Comparison of ENCODE assay signal across 1 cellular context in genomic region chr22:48089601-48090331, GRCh38.
TF ChIP-seq lines count a peak whose summit lies in the region.

No MANE protein-coding gene starts in this region.

TF ChIP-seq in HEK293, 187 proteins besides CTCF, POLR2A, EP300 and RAD21 (continued from another document and continues in another):
- TF ChIP-seq ZNF518A (tag by site-specific recombination; conservative IDR thresholded peaks at IDR 0.05; ENCODE audit: low read depth) (0 out of 2 replicates have a peak, but pooled peaks have one; percentile 23), ZNF596 (tag by site-specific recombination; IDR thresholded peaks at IDR 0.05) (no peak), ZNF544 (tag by site-specific recombination; IDR thresholded peaks at IDR 0.05) (no peak), GLIS1 (tag by site-specific recombination; IDR thresholded peaks at IDR 0.05) (peak; percentile 72), ZNF26 (tag by site-specific recombination; IDR thresholded peaks at IDR 0.05) (no peak), ZNF600 (tag by site-specific recombination; IDR thresholded peaks at IDR 0.05) (0 out of 2 replicates have a peak, but pooled peaks have one; percentile 30), KLF17 (tag by site-specific recombination; IDR thresholded peaks at IDR 0.05) (0 out of 2 replicates have a peak, but pooled peaks have one; percentile 68), ZBTB44 (tag by site-specific recombination; IDR thresholded peaks at IDR 0.05) (0 out of 2 replicates have a peak, but pooled peaks have one; percentile 29), ZNF138 (tag by site-specific recombination; IDR thresholded peaks at IDR 0.05; ENCODE audit: borderline replicate concordance) (no peak), KLF10 (tag by site-specific recombination; IDR thresholded peaks at IDR 0.05) (peak; percentile 36; the same call in 1 of the 2 replicates), ZNF629 (tag by site-specific recombination; IDR thresholded peaks at IDR 0.05) (peak; percentile 70), ZSCAN4 (tag by site-specific recombination; IDR thresholded peaks at IDR 0.05) (0 out of 2 replicates have a peak, but pooled peaks have one; percentile 21), TCF7L2 (IDR thresholded peaks at IDR 0.05; ENCODE audit: borderline replicate concordance, low read depth, low read length) (peak; percentile 62; the same call in 1 of the 2 replicates), ZNF274 (IDR thresholded peaks at IDR 0.05; ENCODE audit: low read length) (no peak), ZNF274 (tag by site-specific recombination; IDR thresholded peaks at IDR 0.05; ENCODE audit: borderline replicate concordance) (no peak), ZNF639 (tag by site-specific recombination; IDR thresholded peaks at IDR 0.05) (no peak), ZFP69B (tag by site-specific recombination; IDR thresholded peaks at IDR 0.05) (0 out of 2 replicates have a peak, but pooled peaks have one; percentile 51), KLF16 (tag by site-specific recombination; IDR thresholded peaks at IDR 0.05) (no peak), ZNF280C (tag by site-specific recombination; IDR thresholded peaks at IDR 0.05) (no peak), ZNF266 (tag by site-specific recombination; IDR thresholded peaks at IDR 0.05; ENCODE audit: low read depth) (no peak), ZNF501 (tag by site-specific recombination; IDR thresholded peaks at IDR 0.05) (no peak), ZNF473 (tag by site-specific recombination; IDR thresholded peaks at IDR 0.05) (no peak), ZIC2 (tag by site-specific recombination; IDR thresholded peaks at IDR 0.05) (peak; percentile 93), PRDM2 (tag by site-specific recombination; IDR thresholded peaks at IDR 0.05; ENCODE audit: borderline replicate concordance) (no peak), ZNF530 (tag by site-specific recombination; IDR thresholded peaks at IDR 0.05; ENCODE audit: low read depth) (no peak), ZNF777 (tag by site-specific recombination; IDR thresholded peaks at IDR 0.05; ENCODE audit: borderline replicate concordance) (no peak), ZNF837 (tag by site-specific recombination; IDR thresholded peaks at IDR 0.05) (no peak), ZNF747 (tag by site-specific recombination; IDR thresholded peaks at IDR 0.05) (no peak), ZNF146 (tag by site-specific recombination; IDR thresholded peaks at IDR 0.05) (no peak), WT1 (tag by site-specific recombination; IDR thresholded peaks at IDR 0.05) (peak; percentile 89), ZNF692 (tag by site-specific recombination; IDR thresholded peaks at IDR 0.05) (0 out of 2 replicates have a peak, but pooled peaks have one; percentile 19)
